ENCODE assay signal across 8 cellular contexts in genomic region chr17:38922538-38923291, GRCh38. TPM values are rescaled to one million over a fixed set of nuclear protein-coding genes. Genes with fewer than 3 reads are reported as not detected.
DNase-seq lines count a peak whose midpoint lies in the region; ATAC-seq and TF ChIP-seq lines count a peak whose summit lies in the region.

No MANE protein-coding gene starts in this region.

- peaks cover 48% of the 10 kb centered on the region for H3K4me1 Mint-ChIP-seq in nephron progenitor cell

- H3K27ac Mint-ChIP-seq in nephron progenitor cell: peak overlapping the region; percentile 36

- H3K27me3 Mint-ChIP-seq in nephron progenitor cell (ENCODE audit: low read depth, poor library complexity): no peaks in the 10 kb centered on the region

- TF ChIP-seq CTCF in nephron progenitor cell (IDR thresholded peaks at IDR 0.05): no peak

- ATAC-seq in esophagus mucosa (peak; percentile 14), GM21360 (IDR thresholded peaks at IDR 0.05; ENCODE audit: unreplicated experiment) (no peak), GM18868 (IDR thresholded peaks at IDR 0.05; ENCODE audit: unreplicated experiment) (no peak), GM18502 (IDR thresholded peaks at IDR 0.05; ENCODE audit: poor library complexity, unreplicated experiment) (no peak)

- no peak overlapping the region for H3K4me3 Mint-ChIP-seq in nephron progenitor cell

- in situ Hi-C loops in SK-MEL-5 (cut with HindIII; ENCODE audit: low pct_unique_long_range_greater_than_20kb, low sequenced_read_pairs): no loop called here

- DNase-seq in DMS53 (lab: John Stamatoyannopoulos, UW) (peak; percentile 7), DMS53 treated with DMSO at 0.1 percent for 48 hours (lab: John Stamatoyannopoulos, UW; ENCODE audit: unreplicated experiment) (no peak), SK-MEL-5 (ENCODE audit: low read depth, low spot score) (peak; percentile 32), nephron progenitor cell (no peak)

- H3K9me3 Mint-ChIP-seq in nephron progenitor cell: no peaks in the 10 kb centered on the region

- peaks cover 14% of the 10 kb centered on the region for H3K36me3 Mint-ChIP-seq in nephron progenitor cell (ENCODE audit: low read depth)

RNA-seq across cellular contexts. Expression of gene FBXO47, which starts 44.5 kb away (rescaled TPM):
- total RNA-seq in SK-MEL-5 (2014; rRNA removed; shearing (Covaris generic)): not detected in 2 replicates
- not detected in 2 replicates for polyA plus RNA-seq in SK-MEL-5 (2015; cell fraction: cytosol; rRNA removed)
- polyA plus RNA-seq in SK-MEL-5 (2015; cell fraction: nucleus; rRNA removed): not detected in 2 replicates
- total RNA-seq in esophagus mucosa: not detected

RNA-seq across cellular contexts. Expression of gene LASP1, which starts 52.9 kb away (rescaled TPM):
- 16.7 and 16.8 TPM in 2 replicates for total RNA-seq in SK-MEL-5 (2014; rRNA removed; shearing (Covaris generic))
- 41.5 and 44.1 TPM in 2 replicates for polyA plus RNA-seq in SK-MEL-5 (2015; cell fraction: cytosol; rRNA removed)
- 13.1 and 14.7 TPM in 2 replicates for polyA plus RNA-seq in SK-MEL-5 (2015; cell fraction: nucleus; rRNA removed)
- total RNA-seq in esophagus mucosa: 50.0 TPM

Comparison
In these comparisons a context has a peak if more than half of its experiments do, and no peak if none do; other contexts are left out.
1. DNase-seq: peak in DMS53 (single experiment) and SK-MEL-5 (single experiment); none in DMS53 treated with DMSO at 0.1 percent for 48 hours (single experiment) and nephron progenitor cell (single experiment).